In the genomic region with DNA sequence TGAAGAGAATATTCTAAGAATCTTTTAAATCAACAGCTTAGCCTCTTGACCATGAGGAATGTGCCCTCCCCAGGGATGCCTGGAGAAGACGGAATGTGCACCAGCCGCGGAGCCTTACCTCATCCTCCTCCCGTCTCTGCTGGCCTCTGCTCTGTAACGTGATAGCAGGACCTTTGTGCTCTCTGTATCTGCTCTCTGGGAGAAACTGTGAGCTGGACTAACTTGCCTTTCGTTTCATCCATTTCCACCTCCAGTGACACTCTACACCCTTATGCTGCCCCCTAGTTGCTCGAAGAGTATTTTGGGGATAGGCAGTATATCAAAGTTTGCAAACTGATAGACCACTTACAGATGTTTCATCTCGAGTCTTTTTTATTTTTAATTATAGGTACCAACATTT, we compare ENCODE assay signal across 10 cellular contexts.
DNase-seq lines count a peak whose midpoint lies in the region; TF ChIP-seq lines count a peak whose summit lies in the region.
"Had no signal": no experiment of that assay in that cellular context is flagged by ENCODE, and none has a peak within 500 bp of the region (broad histone marks: within the 10 kb centered on the region; RNA-seq: fewer than 3 reads in every experiment).

No MANE protein-coding gene starts in this region.

- no peak for TF ChIP-seq POLR2A in tibial nerve (IDR thresholded peaks at IDR 0.05)

- no peak overlapping the region for H3K4me2 ChIP-seq in MM.1S (ENCODE audit: low read depth, low read length)

- H3F3A ChIP-seq in MM.1S (ENCODE audit: insufficient read depth, low read length) = no peaks in the 10 kb centered on the region

- H3K4me3 ChIP-seq in WI38 (ENCODE audit: low read depth, low read length) = no peak overlapping the region
- H3K4me3 ChIP-seq in iPS DF 6.9 (ENCODE audit: low read length) = no peak overlapping the region
- no peak overlapping the region for H3K4me3 ChIP-seq in tibial nerve
- H3K4me3 ChIP-seq in MM.1S (ENCODE audit: low read length) = no peak overlapping the region
- H3K4me3 ChIP-seq: HAP-1 had no signal

- H3K79me2 ChIP-seq in MM.1S (ENCODE audit: low read length) = no peaks in the 10 kb centered on the region

- H3K9me3 ChIP-seq in iPS DF 6.9 (ENCODE audit: control insufficient read depth, insufficient read depth, low read length) (no peaks in the 10 kb centered on the region), tibial nerve (peaks cover 0 to 8% (median 0%) of the 10 kb centered on the region in 4 donors), MM.1S (replicated peaks; ENCODE audit: insufficient read depth, low read length) (no peaks in the 10 kb centered on the region)
- H3K9me3 ChIP-seq: HAP-1 had no signal

- no peaks in the 10 kb centered on the region for H3K27me3 ChIP-seq in iPS DF 6.9 (ENCODE audit: control insufficient read depth, insufficient read depth, low read length)
- no peaks in the 10 kb centered on the region for H3K27me3 ChIP-seq in tibial nerve
- H3K27me3 ChIP-seq in MM.1S (replicated peaks; ENCODE audit: insufficient read depth, low read length) = no peaks in the 10 kb centered on the region

- H3K36me3 ChIP-seq in iPS DF 6.9 (ENCODE audit: control insufficient read depth, insufficient read depth, low read length) (no peaks in the 10 kb centered on the region), tibial nerve (no peaks in the 10 kb centered on the region), MM.1S (replicated peaks; ENCODE audit: insufficient read depth, low read length) (no peaks in the 10 kb centered on the region)
- H3K36me3 ChIP-seq: HAP-1 had no signal

- no peaks in the 10 kb centered on the region for H3K9me2 ChIP-seq in MM.1S (replicated peaks; ENCODE audit: insufficient read depth, low read length)

- H3K9ac ChIP-seq in MM.1S (ENCODE audit: low read length) = no peak overlapping the region

- peak; percentile 48 for DNase-seq in HS-5 (ENCODE audit: low read depth)
- DNase-seq in iPS DF 6.9 (ENCODE audit: low read depth, low spot score) = peak; percentile 45
- peak; percentile 64 to 67 for DNase-seq in tibial nerve (ENCODE audit: low spot score in 2 of 2)
- DNase-seq in MM.1S = no peak
- DNase-seq in GM19240 (ENCODE audit: insufficient read length, low spot score) = no peak
- DNase-seq in activated CD8-positive, alpha-beta memory T cell treated with anti-CD3 and anti-CD28 coated beads, Interleukin-2, amount 50 U/mL, for 48 hours = no peak
- DNase-seq: NCI-H2227 treated with DMSO at 0.1 percent for 48 hours, occipital lobe had no signal

- H3K4me1 ChIP-seq in iPS DF 6.9 (ENCODE audit: control insufficient read depth, insufficient read depth, low read length) (no peaks in the 10 kb centered on the region), tibial nerve (peaks cover 0 to 12% (median 0%) of the 10 kb centered on the region in 4 donors), MM.1S (ENCODE audit: low read length) (no peaks in the 10 kb centered on the region)
- H3K4me1 ChIP-seq: HAP-1 had no signal

- no peaks in the 10 kb centered on the region for H4K20me1 ChIP-seq in MM.1S (ENCODE audit: insufficient read depth, low read length)

- no CpG with 5 or more reads among the region's 8 CpGs for whole genome bisulfite sequencing in iPS DF 6.9 (ENCODE audit: insufficient coverage, insufficient read length)
- 8% methylated on average over 8 of the region's 8 CpGs for WGBS in tibial nerve, 2 donors

- peak; percentile 40 to 76 for TF ChIP-seq EP300 in tibial nerve (IDR thresholded peaks at IDR 0.05)

- H3K27ac ChIP-seq in iPS DF 6.9 (ENCODE audit: low read length) (no peak overlapping the region), tibial nerve (peak overlapping the region in 1 of 4 donors; percentile 64), MM.1S (ENCODE audit: low read length) (no peak overlapping the region)

- no peak overlapping the region for H2AFZ ChIP-seq in MM.1S (ENCODE audit: low read length)

- TF ChIP-seq CTCF in WI38 (IDR thresholded peaks at IDR 0.05; ENCODE audit: low read depth, low read length) = peak; percentile 22; the same call in 1 of the 2 replicates
- peak in 3 of 5 experiments; percentile 17 to 24 (median 22) for TF ChIP-seq CTCF in tibial nerve (IDR thresholded peaks at IDR 0.05)
- TF ChIP-seq CTCF in MM.1S (IDR thresholded peaks at IDR 0.05; ENCODE audit: low read length) = no peak

Comparison
In these comparisons a context has a peak if more than half of its experiments do, and no peak if none do; other contexts are left out.
1. DNase-seq: peak in HS-5 (single experiment), iPS DF 6.9 (single experiment) and tibial nerve (2 of 2); none in MM.1S (single experiment), GM19240 (single experiment) and activated CD8-positive, alpha-beta memory T cell treated with anti-CD3 and anti-CD28 coated beads, Interleukin-2, amount 50 U/mL, for 48 hours (single experiment).